In the genomic region with DNA sequence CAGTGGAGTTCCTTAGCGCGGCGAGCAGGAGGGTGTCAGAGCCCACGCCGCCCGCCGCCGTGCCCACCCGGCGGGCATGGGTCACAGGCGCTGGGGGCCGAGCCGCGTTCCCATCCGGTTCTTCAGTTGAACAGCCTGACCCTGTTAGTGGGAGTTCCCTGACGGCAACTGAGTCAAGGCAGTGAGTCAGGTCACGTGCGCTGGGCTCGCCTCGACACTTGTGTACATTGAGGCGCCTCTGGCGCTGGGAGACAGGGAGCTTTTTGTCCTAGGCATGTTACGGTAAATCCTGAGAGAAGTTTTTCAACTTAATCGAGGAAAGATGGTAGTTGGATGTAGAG, we compare ENCODE assay signal across 8 cellular contexts. TPM values are rescaled to one million over a fixed set of nuclear protein-coding genes. Genes with fewer than 3 reads are reported as not detected.
DNase-seq lines count a peak whose midpoint lies in the region; ATAC-seq lines count a peak whose summit lies in the region.

No MANE protein-coding gene starts in this region.

- no peaks in the 10 kb centered on the region for H3K36me3 ChIP-seq in endocrine pancreas (ENCODE audit: control insufficient read depth, insufficient read depth, low read length)
- H3K36me3 ChIP-seq in mesenchymal stem cell (ENCODE audit: control insufficient read depth in 1 of 2, insufficient read depth in 2 of 2, low read depth in 1 of 2, low read length in 2 of 2), result peaks cover 0 to 5% of the 10 kb centered on the region in 2 experiments

- peaks cover 26% of the 10 kb centered on the region for H3K36me3 Mint-ChIP-seq in activated CD8-positive, alpha-beta memory T cell treated with anti-CD3 and anti-CD28 coated beads, Interleukin-2, amount 10 ng/mL, durations not matched to agents 7 days and 5 days

- peak overlapping the region; percentile 61 for H2BK120ac ChIP-seq in mesenchymal stem cell (ENCODE audit: low read depth, low read length)

- peaks cover 8% of the 10 kb centered on the region for H3K4me1 ChIP-seq in endocrine pancreas (ENCODE audit: control insufficient read depth, insufficient read depth, low read length)
- H3K4me1 ChIP-seq in mesenchymal stem cell (ENCODE audit: control insufficient read depth, insufficient read depth, low read depth, low read length), result peaks cover 6% of the 10 kb centered on the region

- H3K9me3 Mint-ChIP-seq in activated CD8-positive, alpha-beta memory T cell treated with anti-CD3 and anti-CD28 coated beads, Interleukin-2, amount 10 ng/mL, durations not matched to agents 7 days and 5 days (ENCODE audit: low read depth), result no peaks in the 10 kb centered on the region

- peak overlapping the region; percentile 82 for H3K4me3 Mint-ChIP-seq in activated CD8-positive, alpha-beta memory T cell treated with anti-CD3 and anti-CD28 coated beads, Interleukin-2, amount 10 ng/mL, durations not matched to agents 7 days and 5 days

- no peak overlapping the region for H2AFZ ChIP-seq in mesenchymal stem cell (ENCODE audit: low read depth, low read length)

- H4K8ac ChIP-seq in mesenchymal stem cell (ENCODE audit: low read length), result peak overlapping the region; percentile 93

- 1% methylated on average over 24 of the region's 24 CpGs for WGBS in mesenchymal stem cell

- H3K27me3 Mint-ChIP-seq in activated CD8-positive, alpha-beta memory T cell treated with anti-CD3 and anti-CD28 coated beads, Interleukin-2, amount 10 ng/mL, durations not matched to agents 7 days and 5 days, result peaks cover 2% of the 10 kb centered on the region

- peak; percentile 5 for ATAC-seq in GM21367 (IDR thresholded peaks at IDR 0.05; ENCODE audit: unreplicated experiment)
- ATAC-seq in activated CD8-positive, alpha-beta memory T cell treated with anti-CD3 and anti-CD28 coated beads, Interleukin-2, amount 10 ng/mL, durations not matched to agents 7 days and 5 days, result peak; percentile 21

- peak; percentile 70 for DNase-seq in ACHN
- DNase-seq in LoVo (ENCODE audit: low spot score), result peak; percentile 60
- peak; percentile 72 for DNase-seq in activated CD8-positive, alpha-beta memory T cell treated with anti-CD3 and anti-CD28 coated beads, Interleukin-2, amount 10 ng/mL, durations not matched to agents 7 days and 5 days
- DNase-seq in mesenchymal stem cell, result peak; percentile 84
- DNase-seq in stimulated activated CD8-positive, alpha-beta memory T cell treated with anti-CD3 and anti-CD28 coated beads, Interleukin-12 subunit alpha, Interleukin-12 subunit beta, amount 100 ng/mL, for 4 hours (ENCODE audit: low read depth), result peak; percentile 26
- DNase-seq in NCI-H2227 treated with DMSO at 0.1 percent for 48 hours (lab: John Stamatoyannopoulos, UW), result no peak

- peak overlapping the region in 1 of 2 experiments; percentile 99 for H3K14ac ChIP-seq in mesenchymal stem cell (ENCODE audit: low read length in 2 of 2)

- in situ Hi-C loops in ACHN (cut with HindIII; ENCODE audit: low pct_ligation_motif_present, low pct_unique_long_range_greater_than_20kb, low sequenced_read_pairs), result no loop called here

- peak overlapping the region in 1 of 2 experiments; percentile 81 for H2BK12ac ChIP-seq in mesenchymal stem cell (ENCODE audit: low read length in 2 of 2)

- H3K27ac ChIP-seq in mesenchymal stem cell (ENCODE audit: low read length, poor library complexity, severe bottlenecking), result no peak overlapping the region

- H2BK15ac ChIP-seq in mesenchymal stem cell (ENCODE audit: low read depth, poor library complexity, severe bottlenecking), result no peak overlapping the region

- peak overlapping the region; percentile 99 for H4K91ac ChIP-seq in mesenchymal stem cell (ENCODE audit: low read length)

- peak overlapping the region; percentile 99 for H3K9ac ChIP-seq in endocrine pancreas (ENCODE audit: control insufficient read depth, insufficient read depth, low read length)
- peak overlapping the region; percentile 96 for H3K9ac ChIP-seq in mesenchymal stem cell (ENCODE audit: low read length)

- H3K4me1 Mint-ChIP-seq in activated CD8-positive, alpha-beta memory T cell treated with anti-CD3 and anti-CD28 coated beads, Interleukin-2, amount 10 ng/mL, durations not matched to agents 7 days and 5 days, result peaks cover 51% of the 10 kb centered on the region

- CTCF ChIA-PET in activated CD8-positive, alpha-beta memory T cell treated with anti-CD3 and anti-CD28 coated beads, Interleukin-2, amount 10 ng/mL, durations not matched to agents 7 days and 5 days (lab: Charles Lee), result interaction anchor here (0.8 to 1.3 kb wide), 5 partner anchors 28 to 119 kb away, joined by 3 to 5 read pairs (median 4); no protein-coding TSS in a partner anchor

- H3K79me1 ChIP-seq in mesenchymal stem cell (replicated peaks; ENCODE audit: low read length, poor library complexity, severe bottlenecking), result no peaks in the 10 kb centered on the region

- H2BK5ac ChIP-seq in mesenchymal stem cell (ENCODE audit: low read depth, low read length, poor library complexity, severe bottlenecking), result no peak overlapping the region

- H3K23ac ChIP-seq in mesenchymal stem cell (ENCODE audit: low read length in 2 of 2), result peak overlapping the region in 1 of 2 experiments; percentile 34

- peak overlapping the region; percentile 75 for H3K4me2 ChIP-seq in mesenchymal stem cell (ENCODE audit: low read length, poor library complexity, severe bottlenecking)

- peak overlapping the region; percentile 87 for H3K27ac Mint-ChIP-seq in activated CD8-positive, alpha-beta memory T cell treated with anti-CD3 and anti-CD28 coated beads, Interleukin-2, amount 10 ng/mL, durations not matched to agents 7 days and 5 days

- H3K4me3 ChIP-seq in endocrine pancreas (ENCODE audit: control insufficient read depth, insufficient read depth, low read length) (peak overlapping the region; percentile 97), mesenchymal stem cell (ENCODE audit: insufficient read depth in 1 of 2, low read depth in 1 of 2, low read length in 2 of 2) (peak overlapping the region; percentile 86 to 99)

- H3K4ac ChIP-seq in mesenchymal stem cell (ENCODE audit: low read depth in 1 of 2, low read length in 2 of 2), result peak overlapping the region; percentile 95 to 98

- H3K18ac ChIP-seq in mesenchymal stem cell (ENCODE audit: low read depth in 1 of 2, low read length in 2 of 2), result peak overlapping the region; percentile 97 to 98

- H3K9me3 ChIP-seq in endocrine pancreas (ENCODE audit: control insufficient read depth, low read length) (no peaks in the 10 kb centered on the region), mesenchymal stem cell (ENCODE audit: control insufficient read depth, low read length) (no peaks in the 10 kb centered on the region)

- H3K27me3 ChIP-seq in endocrine pancreas (ENCODE audit: control insufficient read depth, insufficient read depth, low read length), result no peaks in the 10 kb centered on the region
- H3K27me3 ChIP-seq in mesenchymal stem cell (ENCODE audit: control insufficient read depth in 1 of 2, insufficient read depth in 1 of 2, low read length in 2 of 2), result peaks cover 0 to 4% of the 10 kb centered on the region in 2 experiments

- peak overlapping the region; percentile 73 for H2AK5ac ChIP-seq in mesenchymal stem cell (ENCODE audit: low read length, severe bottlenecking)

RNA-seq across cellular contexts. Expression of a gene that starts 0.7 kb away (rescaled TPM):
- 100 to 1,000 TPM; 184 to 238 TPM for total RNA-seq in activated CD8-positive, alpha-beta memory T cell treated with anti-CD3 and anti-CD28 coated beads, Interleukin-2, amount 10 ng/mL, durations not matched to agents 7 days and 5 days
- polyA plus RNA-seq in mesenchymal stem cell (2013, experiment 1 of 2), result 457 TPM
- 434 TPM for polyA plus RNA-seq in mesenchymal stem cell (2013, experiment 2 of 2)
